Comparison of ENCODE assay signal across 1 cellular context in the genomic region with DNA sequence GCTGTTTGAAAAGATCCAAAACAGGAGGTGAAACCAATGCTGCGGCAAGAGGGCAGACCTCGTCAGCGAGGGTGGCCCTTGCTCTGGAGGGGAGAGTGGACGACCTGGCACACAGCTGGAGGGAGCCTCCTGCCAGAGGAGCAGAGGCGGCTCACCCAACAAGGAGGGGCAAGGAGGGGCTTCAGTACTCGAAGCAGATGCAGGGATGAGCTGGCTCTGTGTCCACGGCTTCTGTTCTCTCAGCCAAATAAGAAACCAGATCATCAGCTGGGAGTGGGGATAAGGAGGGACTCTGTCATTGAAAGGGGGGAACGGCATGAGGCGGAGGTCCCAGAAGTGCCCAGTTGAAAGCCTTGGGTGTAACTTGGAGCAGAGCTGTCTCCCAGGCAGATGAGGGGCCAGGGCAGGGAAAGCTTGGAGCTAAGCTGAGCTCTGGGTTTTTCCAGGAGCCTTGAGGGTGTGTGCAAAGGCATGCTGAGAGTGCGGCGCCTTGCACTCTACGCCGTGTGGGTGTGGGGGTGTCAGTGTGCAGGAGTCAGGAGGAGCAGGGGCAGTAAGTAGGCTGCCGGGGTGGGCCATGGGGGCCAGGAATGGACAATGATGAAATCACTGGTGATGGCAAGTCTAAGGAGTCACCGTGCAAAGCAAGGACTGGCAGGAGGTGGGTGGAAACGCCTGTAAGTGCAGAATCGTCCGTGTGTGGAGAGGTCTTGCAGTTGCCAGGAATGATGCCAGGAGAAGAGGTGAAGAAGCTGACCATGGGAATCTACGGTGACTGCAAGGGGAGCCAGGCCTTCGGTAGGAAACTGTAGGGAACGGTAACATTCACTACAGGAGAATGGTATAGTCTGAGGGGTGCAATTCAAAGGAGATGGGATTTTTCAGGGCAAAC.
TF ChIP-seq lines count a peak whose summit lies in the region.

No MANE protein-coding gene starts in this region.

TF ChIP-seq in HepG2, 621 proteins besides CTCF, POLR2A, EP300 and RAD21 (continued from another document and continues in another):
- TF ChIP-seq CHD2 (IDR thresholded peaks at IDR 0.05; ENCODE audit: low read depth, low read length) (no peak), ZC3H4 (CRISPR knock-in tag; IDR thresholded peaks at IDR 0.05; ENCODE audit: borderline replicate concordance) (no peak), FOXC1 (CRISPR knock-in tag; IDR thresholded peaks at IDR 0.05; ENCODE audit: borderline replicate concordance) (no peak), NR1H2 (CRISPR knock-in tag; IDR thresholded peaks at IDR 0.05; ENCODE audit: borderline replicate concordance, low read depth) (no peak), ZFP1 (CRISPR knock-in tag; IDR thresholded peaks at IDR 0.05) (no peak), KDM3A (CRISPR knock-in tag; IDR thresholded peaks at IDR 0.05; ENCODE audit: low read depth) (no peak), RBAK (CRISPR knock-in tag; IDR thresholded peaks at IDR 0.05) (no peak), ZNF687 (CRISPR knock-in tag; IDR thresholded peaks at IDR 0.05) (peak; percentile 65), PITX1 (CRISPR knock-in tag; IDR thresholded peaks at IDR 0.05) (no peak), SMAD3 (CRISPR knock-in tag; IDR thresholded peaks at IDR 0.05) (no peak), RFXANK (CRISPR knock-in tag; IDR thresholded peaks at IDR 0.05) (no peak), MTA1 (CRISPR knock-in tag; IDR thresholded peaks at IDR 0.05; ENCODE audit: borderline replicate concordance) (no peak), SP140L (CRISPR knock-in tag; IDR thresholded peaks at IDR 0.05; ENCODE audit: borderline replicate concordance) (no peak), SRSF9 (IDR thresholded peaks at IDR 0.05; ENCODE audit: borderline replicate concordance, insufficient read depth, low read depth, low read length, poor library complexity, severe bottlenecking) (no peak), ZNF83 (CRISPR knock-in tag; IDR thresholded peaks at IDR 0.05; ENCODE audit: borderline replicate concordance) (no peak), SMYD3 (CRISPR knock-in tag; IDR thresholded peaks at IDR 0.05) (no peak), RORA (CRISPR knock-in tag; IDR thresholded peaks at IDR 0.05) (no peak), GLI4 (CRISPR knock-in tag; IDR thresholded peaks at IDR 0.05; ENCODE audit: borderline replicate concordance) (no peak), GATAD1 (CRISPR knock-in tag; IDR thresholded peaks at IDR 0.05) (no peak), SMAD9 (CRISPR knock-in tag; IDR thresholded peaks at IDR 0.05) (no peak), ZNF709 (CRISPR knock-in tag; IDR thresholded peaks at IDR 0.05) (no peak), NR2C2 (CRISPR knock-in tag; IDR thresholded peaks at IDR 0.05; ENCODE audit: borderline replicate concordance) (0 out of 2 replicates have a peak, but pooled peaks have one; percentile 7), GABPA (IDR thresholded peaks at IDR 0.05; ENCODE audit: low read depth, low read length) (no peak), GABPA (CRISPR knock-in tag; IDR thresholded peaks at IDR 0.05; ENCODE audit: low read depth) (no peak), TRIM24 (CRISPR knock-in tag; IDR thresholded peaks at IDR 0.05) (no peak), NBN (conservative IDR thresholded peaks at IDR 0.05) (no peak), MAFG (CRISPR knock-in tag; IDR thresholded peaks at IDR 0.05) (no peak), ZNF788 (CRISPR knock-in tag; IDR thresholded peaks at IDR 0.05; ENCODE audit: borderline replicate concordance) (0 out of 2 replicates have a peak, but pooled peaks have one; percentile 34), KLF16 (CRISPR knock-in tag; IDR thresholded peaks at IDR 0.05) (no peak), ZNF678 (CRISPR knock-in tag; IDR thresholded peaks at IDR 0.05) (peak; percentile 51; the same call in 1 of the 2 replicates), RNF2 (conservative IDR thresholded peaks at IDR 0.05; ENCODE audit: low read depth) (no peak), ZNF44 (CRISPR knock-in tag; IDR thresholded peaks at IDR 0.05) (no peak), ZMYM4 (CRISPR knock-in tag; IDR thresholded peaks at IDR 0.05) (no peak), ZNF101 (CRISPR knock-in tag; IDR thresholded peaks at IDR 0.05; ENCODE audit: borderline replicate concordance, low read depth) (no peak), SPEN (CRISPR knock-in tag; IDR thresholded peaks at IDR 0.05; ENCODE audit: low read depth) (no peak), ZFP90 (CRISPR knock-in tag; IDR thresholded peaks at IDR 0.05; ENCODE audit: borderline replicate concordance) (no peak), ZFP36L2 (CRISPR knock-in tag; IDR thresholded peaks at IDR 0.05) (no peak), HNF4G (IDR thresholded peaks at IDR 0.05; ENCODE audit: borderline replicate concordance, low read depth, low read length) (no peak), HNF4G (CRISPR knock-in tag; IDR thresholded peaks at IDR 0.05; ENCODE audit: borderline replicate concordance, low read depth) (no peak), ZKSCAN5 (CRISPR knock-in tag; IDR thresholded peaks at IDR 0.05) (no peak), ETV6 (CRISPR knock-in tag; conservative IDR thresholded peaks at IDR 0.05) (no peak), HHEX (CRISPR knock-in tag; IDR thresholded peaks at IDR 0.05) (no peak), MEIS1 (CRISPR knock-in tag; IDR thresholded peaks at IDR 0.05; ENCODE audit: borderline replicate concordance) (no peak), MATR3 (CRISPR knock-in tag; IDR thresholded peaks at IDR 0.05) (no peak), TMF1 (CRISPR knock-in tag; IDR thresholded peaks at IDR 0.05; ENCODE audit: low read depth) (no peak), ZSCAN25 (CRISPR knock-in tag; IDR thresholded peaks at IDR 0.05) (no peak)
- TF ChIP-seq, protein P1, sequence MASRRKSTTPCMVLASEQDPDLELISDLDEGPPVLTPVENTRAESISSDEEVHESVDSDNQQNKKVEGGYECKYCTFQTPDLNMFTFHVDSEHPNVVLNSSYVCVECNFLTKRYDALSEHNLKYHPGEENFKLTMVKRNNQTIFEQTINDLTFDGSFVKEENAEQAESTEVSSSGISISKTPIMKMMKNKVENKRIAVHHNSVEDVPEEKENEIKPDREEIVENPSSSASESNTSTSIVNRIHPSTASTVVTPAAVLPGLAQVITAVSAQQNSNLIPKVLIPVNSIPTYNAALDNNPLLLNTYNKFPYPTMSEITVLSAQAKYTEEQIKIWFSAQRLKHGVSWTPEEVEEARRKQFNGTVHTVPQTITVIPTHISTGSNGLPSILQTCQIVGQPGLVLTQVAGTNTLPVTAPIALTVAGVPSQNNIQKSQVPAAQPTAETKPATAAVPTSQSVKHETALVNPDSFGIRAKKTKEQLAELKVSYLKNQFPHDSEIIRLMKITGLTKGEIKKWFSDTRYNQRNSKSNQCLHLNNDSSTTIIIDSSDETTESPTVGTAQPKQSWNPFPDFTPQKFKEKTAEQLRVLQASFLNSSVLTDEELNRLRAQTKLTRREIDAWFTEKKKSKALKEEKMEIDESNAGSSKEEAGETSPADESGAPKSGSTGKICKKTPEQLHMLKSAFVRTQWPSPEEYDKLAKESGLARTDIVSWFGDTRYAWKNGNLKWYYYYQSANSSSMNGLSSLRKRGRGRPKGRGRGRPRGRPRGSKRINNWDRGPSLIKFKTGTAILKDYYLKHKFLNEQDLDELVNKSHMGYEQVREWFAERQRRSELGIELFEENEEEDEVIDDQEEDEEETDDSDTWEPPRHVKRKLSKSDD (CRISPR knock-in tag; IDR thresholded peaks at IDR 0.05; ENCODE audit: low read depth), result no peak
- TF ChIP-seq, protein P2, sequence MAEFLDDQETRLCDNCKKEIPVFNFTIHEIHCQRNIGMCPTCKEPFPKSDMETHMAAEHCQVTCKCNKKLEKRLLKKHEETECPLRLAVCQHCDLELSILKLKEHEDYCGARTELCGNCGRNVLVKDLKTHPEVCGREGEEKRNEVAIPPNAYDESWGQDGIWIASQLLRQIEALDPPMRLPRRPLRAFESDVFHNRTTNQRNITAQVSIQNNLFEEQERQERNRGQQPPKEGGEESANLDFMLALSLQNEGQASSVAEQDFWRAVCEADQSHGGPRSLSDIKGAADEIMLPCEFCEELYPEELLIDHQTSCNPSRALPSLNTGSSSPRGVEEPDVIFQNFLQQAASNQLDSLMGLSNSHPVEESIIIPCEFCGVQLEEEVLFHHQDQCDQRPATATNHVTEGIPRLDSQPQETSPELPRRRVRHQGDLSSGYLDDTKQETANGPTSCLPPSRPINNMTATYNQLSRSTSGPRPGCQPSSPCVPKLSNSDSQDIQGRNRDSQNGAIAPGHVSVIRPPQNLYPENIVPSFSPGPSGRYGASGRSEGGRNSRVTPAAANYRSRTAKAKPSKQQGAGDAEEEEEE (CRISPR knock-in tag; IDR thresholded peaks at IDR 0.05; ENCODE audit: borderline replicate concordance), result no peak
- TF ChIP-seq, protein P3, sequence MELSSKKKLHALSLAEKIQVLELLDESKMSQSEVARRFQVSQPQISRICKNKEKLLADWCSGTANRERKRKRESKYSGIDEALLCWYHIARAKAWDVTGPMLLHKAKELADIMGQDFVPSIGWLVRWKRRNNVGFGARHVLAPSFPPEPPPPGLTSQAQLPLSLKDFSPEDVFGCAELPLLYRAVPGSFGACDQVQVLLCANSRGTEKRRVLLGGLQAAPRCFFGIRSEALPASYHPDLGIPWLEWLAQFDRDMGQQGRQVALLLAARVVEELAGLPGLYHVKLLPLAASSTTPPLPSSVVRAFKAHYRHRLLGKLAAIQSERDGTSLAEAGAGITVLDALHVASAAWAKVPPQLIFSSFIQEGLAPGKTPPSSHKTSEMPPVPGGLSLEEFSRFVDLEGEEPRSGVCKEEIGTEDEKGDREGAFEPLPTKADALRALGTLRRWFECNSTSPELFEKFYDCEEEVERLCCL (CRISPR knock-in tag; IDR thresholded peaks at IDR 0.05; ENCODE audit: borderline replicate concordance), result no peak
- TF ChIP-seq, protein P4, sequence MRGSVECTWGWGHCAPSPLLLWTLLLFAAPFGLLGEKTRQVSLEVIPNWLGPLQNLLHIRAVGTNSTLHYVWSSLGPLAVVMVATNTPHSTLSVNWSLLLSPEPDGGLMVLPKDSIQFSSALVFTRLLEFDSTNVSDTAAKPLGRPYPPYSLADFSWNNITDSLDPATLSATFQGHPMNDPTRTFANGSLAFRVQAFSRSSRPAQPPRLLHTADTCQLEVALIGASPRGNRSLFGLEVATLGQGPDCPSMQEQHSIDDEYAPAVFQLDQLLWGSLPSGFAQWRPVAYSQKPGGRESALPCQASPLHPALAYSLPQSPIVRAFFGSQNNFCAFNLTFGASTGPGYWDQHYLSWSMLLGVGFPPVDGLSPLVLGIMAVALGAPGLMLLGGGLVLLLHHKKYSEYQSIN (CRISPR knock-in tag; IDR thresholded peaks at IDR 0.05; ENCODE audit: borderline replicate concordance), result no peak
- TF ChIP-seq, protein P5, sequence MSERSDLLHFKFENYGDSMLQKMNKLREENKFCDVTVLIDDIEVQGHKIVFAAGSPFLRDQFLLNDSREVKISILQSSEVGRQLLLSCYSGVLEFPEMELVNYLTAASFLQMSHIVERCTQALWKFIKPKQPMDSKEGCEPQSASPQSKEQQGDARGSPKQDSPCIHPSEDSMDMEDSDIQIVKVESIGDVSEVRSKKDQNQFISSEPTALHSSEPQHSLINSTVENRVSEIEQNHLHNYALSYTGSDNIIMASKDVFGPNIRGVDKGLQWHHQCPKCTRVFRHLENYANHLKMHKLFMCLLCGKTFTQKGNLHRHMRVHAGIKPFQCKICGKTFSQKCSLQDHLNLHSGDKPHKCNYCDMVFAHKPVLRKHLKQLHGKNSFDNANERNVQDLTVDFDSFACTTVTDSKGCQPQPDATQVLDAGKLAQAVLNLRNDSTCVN (CRISPR knock-in tag; IDR thresholded peaks at IDR 0.05; ENCODE audit: borderline replicate concordance), result peak; percentile 42; the same call in 1 of the 2 replicates
- TF ChIP-seq, protein P6, sequence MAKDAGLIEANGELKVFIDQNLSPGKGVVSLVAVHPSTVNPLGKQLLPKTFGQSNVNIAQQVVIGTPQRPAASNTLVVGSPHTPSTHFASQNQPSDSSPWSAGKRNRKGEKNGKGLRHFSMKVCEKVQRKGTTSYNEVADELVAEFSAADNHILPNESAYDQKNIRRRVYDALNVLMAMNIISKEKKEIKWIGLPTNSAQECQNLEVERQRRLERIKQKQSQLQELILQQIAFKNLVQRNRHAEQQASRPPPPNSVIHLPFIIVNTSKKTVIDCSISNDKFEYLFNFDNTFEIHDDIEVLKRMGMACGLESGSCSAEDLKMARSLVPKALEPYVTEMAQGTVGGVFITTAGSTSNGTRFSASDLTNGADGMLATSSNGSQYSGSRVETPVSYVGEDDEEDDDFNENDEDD (CRISPR knock-in tag; IDR thresholded peaks at IDR 0.05; ENCODE audit: borderline replicate concordance), result no peak
- TF ChIP-seq, protein P7, sequence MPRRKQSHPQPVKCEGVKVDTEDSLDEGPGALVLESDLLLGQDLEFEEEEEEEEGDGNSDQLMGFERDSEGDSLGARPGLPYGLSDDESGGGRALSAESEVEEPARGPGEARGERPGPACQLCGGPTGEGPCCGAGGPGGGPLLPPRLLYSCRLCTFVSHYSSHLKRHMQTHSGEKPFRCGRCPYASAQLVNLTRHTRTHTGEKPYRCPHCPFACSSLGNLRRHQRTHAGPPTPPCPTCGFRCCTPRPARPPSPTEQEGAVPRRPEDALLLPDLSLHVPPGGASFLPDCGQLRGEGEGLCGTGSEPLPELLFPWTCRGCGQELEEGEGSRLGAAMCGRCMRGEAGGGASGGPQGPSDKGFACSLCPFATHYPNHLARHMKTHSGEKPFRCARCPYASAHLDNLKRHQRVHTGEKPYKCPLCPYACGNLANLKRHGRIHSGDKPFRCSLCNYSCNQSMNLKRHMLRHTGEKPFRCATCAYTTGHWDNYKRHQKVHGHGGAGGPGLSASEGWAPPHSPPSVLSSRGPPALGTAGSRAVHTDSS (CRISPR knock-in tag; conservative IDR thresholded peaks at IDR 0.05), result no peak
